ENCODE assay signal across 8 cellular contexts in the genomic region with DNA sequence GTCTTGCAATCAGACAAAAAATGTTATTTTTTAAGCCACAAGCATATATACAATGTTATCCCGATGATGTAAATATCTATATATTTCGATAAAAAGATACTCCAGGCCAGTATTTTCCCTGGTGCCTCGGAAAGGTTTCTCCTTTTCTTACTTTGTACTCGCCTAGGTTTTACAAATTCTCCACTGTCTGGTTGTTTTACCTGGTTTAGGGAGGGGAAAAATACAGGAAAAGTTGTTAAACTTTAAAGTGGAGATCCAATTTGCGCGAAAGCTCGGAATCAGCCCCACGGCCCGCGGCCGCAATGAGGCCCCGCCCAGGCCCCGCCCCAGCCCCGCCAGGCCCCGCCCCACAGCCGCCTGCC. TPM values are rescaled to one million over a fixed set of nuclear protein-coding genes. Genes with fewer than 3 reads are reported as not detected.
A peak's percentile ranks its signal among the peaks of the same experiment; 100 is the strongest.
DNase-seq lines count a peak whose midpoint lies in the region; ATAC-seq, FAIRE-seq and TF ChIP-seq lines count a peak whose summit lies in the region.

No MANE protein-coding gene starts in this region.

- no peak overlapping the region for H2BK120ac ChIP-seq in IMR-90 (ENCODE audit: low read depth, low read length)

- no peak for TF ChIP-seq POLR2A in A549 (IDR thresholded peaks at IDR 0.05; ENCODE audit: low read length)
- TF ChIP-seq POLR2A in IMR-90 (IDR thresholded peaks at IDR 0.05; ENCODE audit: low read depth, low read length): no peak

- H3K4me2 ChIP-seq in A549 (peak overlapping the region; percentile 95), IMR-90 (ENCODE audit: low read depth, low read length) (peak overlapping the region; percentile 94)

- dilution Hi-C loops in IMR-90 (cut with HindIII; ENCODE audit: low sequenced_read_pairs, unreplicated experiment): no loop called here

- H3K79me1 ChIP-seq in IMR-90 (ENCODE audit: low read depth in 1 of 2, low read length in 2 of 2): peaks cover 4 to 12% of the 10 kb centered on the region in 2 experiments; a peak in 3 of 4 replicates

- H2BK5ac ChIP-seq in IMR-90 (ENCODE audit: low read depth, low read length, poor library complexity, severe bottlenecking): peak overlapping the region; percentile 89

- no peak overlapping the region for H2BK20ac ChIP-seq in IMR-90 (ENCODE audit: low read depth, low read length)

- FAIRE-seq in A549 (lab: Jason Lieb, UNC): no peak

- no peak overlapping the region for H2BK15ac ChIP-seq in IMR-90 (ENCODE audit: low read depth, low read length)

- intact Hi-C loops in IMR-90 (cut with micrococcal nuclease) (no loop called here), posterior cingulate gyrus (cut with DNase I) (loop anchor here (2.0 kb wide), 1 partner anchor 21 kb away; no protein-coding TSS in a partner anchor)

- H2AK9ac ChIP-seq in IMR-90 (replicated peaks; ENCODE audit: low read depth, low read length, poor library complexity): no peak overlapping the region

- peak overlapping the region; percentile 67 for H3K4me3 ChIP-seq in A549
- H3K4me3 ChIP-seq in IMR-90 (ENCODE audit: insufficient read depth, low read depth, low read length): peak overlapping the region; percentile 82
- H3K4me3 ChIP-seq in mucosa of stomach (ENCODE audit: low read length): peak overlapping the region; percentile 29

- no peaks in the 10 kb centered on the region for H3K27me3 ChIP-seq in IMR-90 (ENCODE audit: control insufficient read depth, insufficient read depth, low read length)
- H3K27me3 ChIP-seq in mucosa of stomach (ENCODE audit: control insufficient read depth, insufficient read depth, low read length): no peaks in the 10 kb centered on the region

- TF ChIP-seq EP300 in A549 (IDR thresholded peaks at IDR 0.05): no peak

- H3K56ac ChIP-seq in IMR-90 (ENCODE audit: extremely low read depth, insufficient read depth, low read length): peak overlapping the region; percentile 76; the same call in 1 of the 2 replicates

- H3K27ac ChIP-seq in A549 (peak overlapping the region; percentile 83), IMR-90 (ENCODE audit: insufficient read depth, low read length) (peak overlapping the region; percentile 68), caudate nucleus (ENCODE audit: low read depth, low read length) (peak overlapping the region; percentile 93)

- H4K20me1 ChIP-seq in IMR-90 (ENCODE audit: insufficient read depth, low read length): no peaks in the 10 kb centered on the region

- H4K8ac ChIP-seq in IMR-90 (ENCODE audit: low read depth in 2 of 2, low read length in 2 of 2): peak overlapping the region; percentile 66 to 95

- H3K18ac ChIP-seq in IMR-90 (ENCODE audit: low read depth, low read length): peak overlapping the region; percentile 90

- peak overlapping the region; percentile 63; the same call in 1 of the 2 replicates for H3K4ac ChIP-seq in IMR-90 (ENCODE audit: low read depth, low read length)

- H3K23ac ChIP-seq in IMR-90 (ENCODE audit: low read depth, low read length): peak overlapping the region; percentile 64; the same call in 1 of the 2 replicates

- H3K9me3 ChIP-seq in A549: no peaks in the 10 kb centered on the region
- H3K9me3 ChIP-seq in IMR-90 (ENCODE audit: control insufficient read depth, insufficient read depth, low read length): no peaks in the 10 kb centered on the region
- H3K9me3 ChIP-seq in mucosa of stomach (ENCODE audit: control insufficient read depth, low read length): no peaks in the 10 kb centered on the region

- CTCF ChIA-PET in A549 (lab: Yijun Ruan, JAX): interaction anchor here (1.6 to 6.0 kb wide), 4 partner anchors 17 to 38 kb away, joined by 5 to 66 read pairs (median 14); no protein-coding TSS in a partner anchor
- CTCF ChIA-PET in IMR-90 (lab: Yijun Ruan, JAX): interaction anchor here (0.5 to 2.5 kb wide), 2 partner anchors 29 to 86 kb away, joined by 3 to 12 read pairs; no protein-coding TSS in a partner anchor

- H4K5ac ChIP-seq in IMR-90 (ENCODE audit: low read depth, low read length): peak overlapping the region; percentile 91

- H3K9me1 ChIP-seq in IMR-90 (ENCODE audit: insufficient read depth, low read length): peaks cover 7% of the 10 kb centered on the region

- peak overlapping the region; percentile 71 for H3K14ac ChIP-seq in IMR-90 (replicated peaks; ENCODE audit: low read depth, low read length)

- DNase-seq in A549 (ENCODE audit: low read depth in 1 of 2, low spot score in 1 of 2) (no peak), IMR-90 (no peak), caudate nucleus (lab: John Stamatoyannopoulos, UW) (no peak), posterior cingulate gyrus (no peak), cerebellar cortex (ENCODE audit: low spot score) (no peak)

- H2AFZ ChIP-seq in IMR-90 (replicated peaks; ENCODE audit: low read length, poor library complexity): no peak overlapping the region

- no peak overlapping the region; the same call in 1 of the 2 replicates for H4K91ac ChIP-seq in IMR-90 (ENCODE audit: insufficient read depth, low read depth, low read length)

- POLR2A ChIA-PET in A549 (lab: Yijun Ruan, JAX): interaction anchor here (0.5 to 4.5 kb wide), 13 partner anchors 9 to 929 kb away, joined by 3 to 63 read pairs (median 5); no protein-coding TSS in a partner anchor
- POLR2A ChIA-PET in IMR-90 (lab: Charles Lee; ENCODE audit: unreplicated experiment): interaction anchor here (0.6 to 1.0 kb wide), 3 partner anchors 10 to 180 kb away, joined by 3 to 4 read pairs (median 4); no protein-coding TSS in a partner anchor

- TF ChIP-seq RAD21 in A549 (conservative IDR thresholded peaks at IDR 0.05 in 1 of 2, IDR thresholded peaks at IDR 0.05 in 1 of 2) (no peak), IMR-90 (IDR thresholded peaks at IDR 0.05; ENCODE audit: low read length) (no peak)

- 1% methylated on average over 11 of the region's 16 CpGs for WGBS in A549 (ENCODE audit: missing lambda C conversion rate)
- WGBS in IMR-90 (ENCODE audit: extremely low coverage in 2 of 2, insufficient read length in 1 of 2), 2 experiments: no CpG with 5 or more reads among the region's 16 CpGs

- ATAC-seq in A549: no peak
- no peak for ATAC-seq in IMR-90 (ENCODE audit: low read depth)
- ATAC-seq in GM21717 (IDR thresholded peaks at IDR 0.05; ENCODE audit: unreplicated experiment): no peak
- no peak for ATAC-seq in HG02885 (IDR thresholded peaks at IDR 0.05; ENCODE audit: poor library complexity, unreplicated experiment)

- H3K36me3 ChIP-seq in IMR-90 (ENCODE audit: control insufficient read depth, insufficient read depth, low read length): no peaks in the 10 kb centered on the region
- H3K36me3 ChIP-seq in mucosa of stomach (ENCODE audit: control insufficient read depth, insufficient read depth, low read length): no peaks in the 10 kb centered on the region

- in situ Hi-C loops in IMR-90 (cut with MboI; ENCODE audit: low sequenced_read_pairs): no loop called here

- TF ChIP-seq CTCF in A549 (IDR thresholded peaks at IDR 0.05) (no peak), IMR-90 (conservative IDR thresholded peaks at IDR 0.05; ENCODE audit: low read depth, low read length) (no peak)

- BruUV-seq in IMR-90 (replicated peaks; lab: Mats Ljungman, UMichigan): no TSS peak

- peaks cover 15% of the 10 kb centered on the region for H3K4me1 ChIP-seq in A549
- H3K4me1 ChIP-seq in IMR-90 (ENCODE audit: control insufficient read depth, insufficient read depth, low read length): peaks cover 7% of the 10 kb centered on the region
- peaks cover 12% of the 10 kb centered on the region for H3K4me1 ChIP-seq in mucosa of stomach (ENCODE audit: control insufficient read depth, insufficient read depth, low read length)

- no peak overlapping the region for H2AK5ac ChIP-seq in IMR-90 (ENCODE audit: low read depth, low read length)

- H3K9ac ChIP-seq in IMR-90 (ENCODE audit: low read depth, low read length) (peak overlapping the region; percentile 93), mucosa of stomach (ENCODE audit: low read length) (peak overlapping the region; percentile 49)

TF ChIP-seq in A549, 52 proteins besides CTCF, POLR2A, EP300 and RAD21 (continues in another document):
- TF ChIP-seq POLR2AphosphoS2 (conservative IDR thresholded peaks at IDR 0.05; ENCODE audit: low read length): no peak
- no peak for TF ChIP-seq ZSCAN20 (CRISPR knock-in tag; IDR thresholded peaks at IDR 0.05)
- no peak for TF ChIP-seq HOXB13 (CRISPR knock-in tag; IDR thresholded peaks at IDR 0.05; ENCODE audit: low read depth)
- no peak for TF ChIP-seq ZFP36 (IDR thresholded peaks at IDR 0.05; ENCODE audit: borderline replicate concordance, partially characterized antibody)
- TF ChIP-seq MAFK (IDR thresholded peaks at IDR 0.05; ENCODE audit: partially characterized antibody): no peak
- TF ChIP-seq, protein P1, sequence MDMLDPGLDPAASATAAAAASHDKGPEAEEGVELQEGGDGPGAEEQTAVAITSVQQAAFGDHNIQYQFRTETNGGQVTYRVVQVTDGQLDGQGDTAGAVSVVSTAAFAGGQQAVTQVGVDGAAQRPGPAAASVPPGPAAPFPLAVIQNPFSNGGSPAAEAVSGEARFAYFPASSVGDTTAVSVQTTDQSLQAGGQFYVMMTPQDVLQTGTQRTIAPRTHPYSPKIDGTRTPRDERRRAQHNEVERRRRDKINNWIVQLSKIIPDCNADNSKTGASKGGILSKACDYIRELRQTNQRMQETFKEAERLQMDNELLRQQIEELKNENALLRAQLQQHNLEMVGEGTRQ (IDR thresholded peaks at IDR 0.05): no peak

TF ChIP-seq in IMR-90, 13 proteins besides CTCF, POLR2A, EP300 and RAD21 (continues in another document):
- TF ChIP-seq, protein P1 (IDR thresholded peaks at IDR 0.05; ENCODE audit: low read depth, low read length): no peak

RNA-seq across cellular contexts. Expression of a gene that starts 58.4 kb away (rescaled TPM):
- polyA plus RNA-seq in A549 (2011; rRNA removed): 16.9 and 21.0 TPM in 2 replicates
- 36.4 and 59.9 TPM in 2 replicates for polyA plus RNA-seq in A549 (2012; cell fraction: cytosol; rRNA removed)
- polyA plus RNA-seq in A549 (2012; cell fraction: nucleus; rRNA removed): 48.0 and 49.6 TPM in 2 replicates
- polyA plus RNA-seq in A549 (2017; fragmentation: RNase III; extraction: RNeasy Plus Mini Kit Qiagen cat#74134 plus additional on column Dnase treatment): 80.8 to 92.0 TPM (median 82.2 TPM) in 3 replicates
- polyA minus RNA-seq in A549 (2011; rRNA and poly(A)+ RNA removed): 19.4 and 42.1 TPM in 2 replicates
- under 0.01 TPM in 2 replicates for total RNA-seq in IMR-90 (2012; rRNA removed)
- polyA plus RNA-seq in IMR-90 (2012; rRNA removed): 0.15 and 0.16 TPM in 2 replicates
- polyA plus RNA-seq in IMR-90 (2012; cell fraction: cytosol; rRNA removed): 0.21 and 0.23 TPM in 2 replicates
- 0.10 and 0.15 TPM in 2 replicates for polyA plus RNA-seq in IMR-90 (2012; cell fraction: nucleus; rRNA removed; ENCODE audit: low replicate concordance)

Comparison
In these comparisons a context has a peak if more than half of its experiments do, and no peak if none do; other contexts are left out.
1. H3K4me3 ChIP-seq: peak in every context shown above with its lines; median percentile 82 in IMR-90; 67 in A549; 29 in mucosa of stomach.
2. RNA of a gene that starts 58.4 kb away (polyA plus RNA-seq): 16.9 to 92.0 TPM in A549; 0.10 to 0.23 TPM in IMR-90; every median in the first group is over 10 times any median in the second.
3. Peak in every context shown above with its lines, with median percentiles within 50 percentile points of each other: H3K27ac ChIP-seq.